21 cellular contexts compared by ENCODE assay signal in the genomic region with DNA sequence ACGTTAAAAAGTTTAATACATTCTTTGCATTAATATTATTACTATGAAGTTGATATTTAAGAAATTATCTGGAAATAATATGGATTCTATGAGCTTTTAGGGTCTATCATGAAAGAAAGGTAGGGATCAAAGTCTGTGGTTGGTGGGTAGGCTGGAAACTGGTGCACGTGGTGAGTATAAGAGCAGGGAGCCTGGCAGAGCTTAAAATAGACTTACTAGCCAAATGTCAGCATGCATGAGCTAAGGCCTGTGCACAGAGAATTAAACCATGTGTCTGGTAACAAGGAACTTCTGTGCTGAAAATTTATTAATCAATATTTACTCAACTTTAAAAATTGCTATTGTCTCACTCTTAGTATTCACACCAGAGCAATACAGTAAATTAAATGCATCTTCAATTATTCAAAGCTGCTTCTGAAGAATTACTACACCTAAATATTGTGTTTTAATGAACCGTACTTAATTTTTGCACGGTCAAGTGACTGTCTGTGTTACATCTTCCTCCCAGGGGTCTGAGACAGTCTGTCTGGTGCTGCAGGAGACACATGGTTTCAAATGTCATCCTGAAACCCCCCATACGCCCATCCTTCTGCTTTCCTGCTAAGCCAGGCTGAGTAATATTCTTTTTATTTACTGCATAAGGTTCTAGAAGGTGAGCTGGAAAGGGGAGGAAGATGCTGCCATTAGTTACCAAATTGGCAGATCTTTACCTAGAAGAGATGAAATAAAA.
A peak's percentile ranks its signal among the peaks of the same experiment; 100 is the strongest.
DNase-seq lines count a peak whose midpoint lies in the region; ATAC-seq and TF ChIP-seq lines count a peak whose summit lies in the region.
"Had no signal": no experiment of that assay in that cellular context is flagged by ENCODE, and none has a peak within 500 bp of the region (broad histone marks: within the 10 kb centered on the region; RNA-seq: fewer than 3 reads in every experiment).

No MANE protein-coding gene starts in this region.

- no peaks in the 10 kb centered on the region for H3K36me3 ChIP-seq in right atrium auricular region
- H3K36me3 ChIP-seq: SJCRH30 had no signal

- peaks cover 16% of the 10 kb centered on the region for H3K9me3 Mint-ChIP-seq in glutamatergic neuron (ENCODE audit: unreplicated experiment)
- H3K9me3 Mint-ChIP-seq: CD14-positive monocyte had no signal

- H3K4me3 Mint-ChIP-seq in glutamatergic neuron (ENCODE audit: unreplicated experiment), result peak overlapping the region; percentile 47
- H3K4me3 Mint-ChIP-seq: CD14-positive monocyte had no signal

- H3K27ac Mint-ChIP-seq in glutamatergic neuron (ENCODE audit: unreplicated experiment), result peak overlapping the region; percentile 79
- H3K27ac Mint-ChIP-seq: CD14-positive monocyte had no signal

- H3K27me3 Mint-ChIP-seq in glutamatergic neuron (ENCODE audit: unreplicated experiment), result peaks cover 8% of the 10 kb centered on the region

- DNase-seq in right atrium auricular region (ENCODE audit: low spot score) (peak; percentile 18), cardiac septum (ENCODE audit: low spot score) (no peak), NCI-H69 (lab: John Stamatoyannopoulos, UW) (peak; percentile 94), glutamatergic neuron (peak; percentile 37), COLO668 (lab: John Stamatoyannopoulos, UW; ENCODE audit: unreplicated experiment) (no peak), RPMI8226 (no peak), foreskin fibroblast (no peak)
- DNase-seq: AML-193; DMS79 treated with DMSO at 0.1 percent for 48 hours; GOT3; HCEC 1CT; KG1; NCI-H1092 treated with DMSO at 0.1 percent for 48 hours; NCI-H1694 treated with DMSO at 0.1 percent for 48 hours; NCI-H2081 treated with DMSO at 0.1 percent for 48 hours; NCI-H2171 treated with DMSO at 0.1 percent for 48 hours; NCI-H526; NK-92 treated with Interleukin-12 subunit alpha and Interleukin-12 subunit beta, amount 100 ng/mL, for 24 hours; SJCRH30 had no signal

- H3K4me3 ChIP-seq in right atrium auricular region (no peak overlapping the region), foreskin fibroblast (ENCODE audit: low read depth in 1 of 2, low read length in 2 of 2) (no peak overlapping the region)
- H3K4me3 ChIP-seq: SJCRH30 had no signal

- peaks cover 23% of the 10 kb centered on the region for H3K4me1 Mint-ChIP-seq in glutamatergic neuron (ENCODE audit: low read depth, unreplicated experiment)
- H3K4me1 Mint-ChIP-seq: CD14-positive monocyte had no signal

- no peaks in the 10 kb centered on the region for H3K27me3 ChIP-seq in right atrium auricular region
- H3K27me3 ChIP-seq: SJCRH30 had no signal

- no peaks in the 10 kb centered on the region for H3K9me3 ChIP-seq in right atrium auricular region
- H3K9me3 ChIP-seq: SJCRH30 had no signal

- no peaks in the 10 kb centered on the region for H3K4me1 ChIP-seq in right atrium auricular region
- H3K4me1 ChIP-seq: SJCRH30 had no signal

- no peak overlapping the region for H3K27ac ChIP-seq in right atrium auricular region
- H3K27ac ChIP-seq: SJCRH30 had no signal

- intact Hi-C loops in cardiac septum (cut with DNase I), result no loop called here

- TF ChIP-seq CTCF in right atrium auricular region (IDR thresholded peaks at IDR 0.05) (no peak), glutamatergic neuron (IDR thresholded peaks at IDR 0.05; ENCODE audit: partially characterized antibody, unreplicated experiment) (no peak), foreskin fibroblast (IDR thresholded peaks at IDR 0.05; ENCODE audit: low read depth, low read length) (no peak)

- no peaks in the 10 kb centered on the region for H3K36me3 Mint-ChIP-seq in glutamatergic neuron (ENCODE audit: unreplicated experiment)
- H3K36me3 Mint-ChIP-seq: CD14-positive monocyte had no signal

- no peak for ATAC-seq in GM21737 (IDR thresholded peaks at IDR 0.05; ENCODE audit: unreplicated experiment)

Comparison
In these comparisons a context has a peak if more than half of its experiments do, and no peak if none do; other contexts are left out.
1. DNase-seq: peak in right atrium auricular region (single experiment), NCI-H69 (single experiment) and glutamatergic neuron (single experiment); none in cardiac septum (single experiment), COLO668 (single experiment), RPMI8226 (single experiment) and foreskin fibroblast (0 of 2).